Comparison of ENCODE assay signal across 8 cellular contexts in genomic region chr14:105489607-105490317, GRCh38. TPM values are rescaled to one million over a fixed set of nuclear protein-coding genes. Genes with fewer than 3 reads are reported as not detected.
DNase-seq lines count a peak whose midpoint lies in the region; ATAC-seq and TF ChIP-seq lines count a peak whose summit lies in the region.

No MANE protein-coding gene starts in this region.

- TF ChIP-seq CTCF in CD14-positive monocyte (IDR thresholded peaks at IDR 0.05), result peak; percentile 36
- TF ChIP-seq CTCF in dorsolateral prefrontal cortex (IDR thresholded peaks at IDR 0.05 in 54 of 56, conservative IDR thresholded peaks at IDR 0.05 in 2 of 56; ENCODE audit: low read depth in 1 of 56, partially characterized antibody in 56 of 56), result peak; percentile 14 to 79 (median 62)
- peak; percentile 63 for TF ChIP-seq CTCF in lower lobe of right lung (IDR thresholded peaks at IDR 0.05)

- POLR2A ChIA-PET in activated CD4-positive, alpha-beta memory T cell treated with anti-CD3 and anti-CD28 coated beads for 36 hours (lab: Charles Lee), result interaction anchor here (0.9 to 4.9 kb wide), 6 partner anchors 8 to 175 kb away, joined by 3 to 55 read pairs (median 7); partner anchors contain the start of gene PACS2

- peaks cover 21 to 30% (median 25%) of the 10 kb centered on the region in 3 donors for H3K27me3 Mint-ChIP-seq in CD14-positive monocyte (ENCODE audit: low read depth in 3 of 3)
- H3K27me3 Mint-ChIP-seq in activated CD4-positive, alpha-beta memory T cell treated with anti-CD3 and anti-CD28 coated beads for 36 hours, result no peaks in the 10 kb centered on the region

- H3K4me3 ChIP-seq in dorsolateral prefrontal cortex (peak overlapping the region; percentile 56 to 93 (median 77)), lower lobe of right lung (peak overlapping the region; percentile 83)

- H3K9me3 Mint-ChIP-seq in CD14-positive monocyte, result peaks cover 0 to 3% (median under 1%) of the 10 kb centered on the region in 7 donors
- no peaks in the 10 kb centered on the region for H3K9me3 Mint-ChIP-seq in activated CD4-positive, alpha-beta memory T cell treated with anti-CD3 and anti-CD28 coated beads for 36 hours

- H3K4me3 Mint-ChIP-seq in CD14-positive monocyte, result peak overlapping the region; percentile 80 to 90
- peak overlapping the region; percentile 80 for H3K4me3 Mint-ChIP-seq in activated CD4-positive, alpha-beta memory T cell treated with anti-CD3 and anti-CD28 coated beads for 36 hours

- H3K4me1 Mint-ChIP-seq in CD14-positive monocyte, result peaks cover 39% of the 10 kb centered on the region
- H3K4me1 Mint-ChIP-seq in activated CD4-positive, alpha-beta memory T cell treated with anti-CD3 and anti-CD28 coated beads for 36 hours (ENCODE audit: low read depth), result peaks cover 28% of the 10 kb centered on the region

- peak; percentile 84 for DNase-seq in CD14-positive monocyte (ENCODE audit: low spot score)
- peak; percentile 53 for DNase-seq in HS-5 (ENCODE audit: low read depth)
- peak; percentile 51 for DNase-seq in NCI-H82 treated with DMSO at 0.1 percent for 48 hours (lab: John Stamatoyannopoulos, UW; ENCODE audit: unreplicated experiment)
- DNase-seq in activated CD4-positive, alpha-beta memory T cell treated with anti-CD3 and anti-CD28 coated beads for 36 hours, result peak; percentile 93
- peak; percentile 60 to 87 (median 82) for DNase-seq in dorsolateral prefrontal cortex
- DNase-seq in lower lobe of right lung, result peak; percentile 89
- peak; percentile 66 to 77 (median 72) for DNase-seq in stimulated activated CD4-positive, alpha-beta T cell treated with anti-CD3 and anti-CD28 coated beads, TNF-alpha, amount 100 ng/mL, for 1 hour (ENCODE audit: low read depth in 3 of 3, low spot score in 1 of 3)

- intact Hi-C loops in CD14-positive monocyte (cut with micrococcal nuclease) (loop anchor here (1.0 to 10.0 kb wide), 9 partner anchors 8 to 737 kb away; partner anchors contain the start of genes CRIP2 (in 1 of the 2), GPR132 (in 1 of the 2), SIVA1 (in 1 of the 2) and TEX22 (in 1 of the 2)), dorsolateral prefrontal cortex (cut with DNase I) (loop anchor here (1.0 to 10.0 kb wide), 6 partner anchors 8 to 245 kb away; partner anchors contain the start of gene BTBD6 (in 1 of the 2)), lower lobe of right lung (cut with DNase I) (no loop called here)
- intact Hi-C loops in activated CD4-positive, alpha-beta memory T cell treated with anti-CD3 and anti-CD28 coated beads for 36 hours (cut with micrococcal nuclease), result loop anchor here (1.0 to 5.0 kb wide), 7 partner anchors 13 to 737 kb away; partner anchors contain the start of genes BRF1, CDCA4, GPR132 and MTA1

- H3K27ac Mint-ChIP-seq in CD14-positive monocyte, result peak overlapping the region; percentile 84 to 96 (median 92)
- peak overlapping the region; percentile 87 for H3K27ac Mint-ChIP-seq in activated CD4-positive, alpha-beta memory T cell treated with anti-CD3 and anti-CD28 coated beads for 36 hours

- peaks cover 0 to 34% (median 18%) of the 10 kb centered on the region in 45 donors for H3K27me3 ChIP-seq in dorsolateral prefrontal cortex
- H3K27me3 ChIP-seq in lower lobe of right lung (ENCODE audit: low read depth), result no peaks in the 10 kb centered on the region

- H3K27ac ChIP-seq in dorsolateral prefrontal cortex (peak overlapping the region; percentile 29 to 98 (median 93)), lower lobe of right lung (peak overlapping the region; percentile 99)

- H3K36me3 Mint-ChIP-seq in CD14-positive monocyte, result peaks cover 5 to 21% of the 10 kb centered on the region in 2 donors
- peaks cover 2% of the 10 kb centered on the region for H3K36me3 Mint-ChIP-seq in activated CD4-positive, alpha-beta memory T cell treated with anti-CD3 and anti-CD28 coated beads for 36 hours

- peaks cover 52% of the 10 kb centered on the region for H3K4me1 ChIP-seq in lower lobe of right lung

- no peaks in the 10 kb centered on the region for H3K36me3 ChIP-seq in lower lobe of right lung

- no peaks in the 10 kb centered on the region for H3K9me3 ChIP-seq in lower lobe of right lung

- CTCF ChIA-PET in activated CD4-positive, alpha-beta memory T cell treated with anti-CD3 and anti-CD28 coated beads for 36 hours (lab: Charles Lee), result interaction anchor here (0.8 to 4.5 kb wide), 21 partner anchors 8 to 197 kb away, joined by 3 to 177 read pairs (median 8); partner anchors contain the start of genes BRF1 and TEX22

- peak; percentile 16 to 37 for ATAC-seq in lower lobe of right lung
- no peak for ATAC-seq in HG03342 (IDR thresholded peaks at IDR 0.05; ENCODE audit: unreplicated experiment)

RNA-seq across cellular contexts. Expression of gene TEDC1, which starts 1.3 kb away (rescaled TPM):
- polyA plus RNA-seq in CD14-positive monocyte, result 1 to 10 TPM; 7.8 to 9.0 TPM
- 10 to 100 TPM; 40.2 to 44.8 TPM for total RNA-seq in activated CD4-positive, alpha-beta memory T cell treated with anti-CD3 and anti-CD28 coated beads for 36 hours
- 10 to 100 TPM in 118 of 120 experiments, 1 to 10 TPM in 2; 8.9 to 23.4 (median 15.6) TPM for total RNA-seq in dorsolateral prefrontal cortex
- total RNA-seq in lower lobe of right lung, result 10.6 TPM

RNA-seq across cellular contexts. Expression of gene CRIP1, which starts 3.1 kb away (rescaled TPM):
- 1,000 to 10,000 TPM; 1,032 to 2,084 TPM for polyA plus RNA-seq in CD14-positive monocyte
- total RNA-seq in activated CD4-positive, alpha-beta memory T cell treated with anti-CD3 and anti-CD28 coated beads for 36 hours, result 100 to 1,000 TPM; 390 to 397 TPM
- 10 to 100 TPM in 36 of 120 experiments, 1 to 10 TPM in 80, under 1 TPM in 1, not detected in 3; 0.64 to 75.6 (median 7.4) TPM for total RNA-seq in dorsolateral prefrontal cortex
- total RNA-seq in lower lobe of right lung, result 237 TPM

RNA-seq across cellular contexts. Expression of gene CRIP2, which starts 15.1 kb away (rescaled TPM):
- polyA plus RNA-seq in CD14-positive monocyte, result 1 to 10 TPM; 2.1 to 3.3 TPM
- total RNA-seq in activated CD4-positive, alpha-beta memory T cell treated with anti-CD3 and anti-CD28 coated beads for 36 hours, result 1 to 10 TPM; 2.7 to 2.8 TPM
- total RNA-seq in dorsolateral prefrontal cortex (100 to 1,000 TPM in 116 of 120 experiments, 10 to 100 TPM in 4; 67.0 to 225 (median 142) TPM), lower lobe of right lung (143 TPM)

RNA-seq across cellular contexts. Expression of gene TMEM121, which starts 36.6 kb away (rescaled TPM):
- under 1 TPM in 1 of 2 donors, not detected in 1; 0.11 TPM for polyA plus RNA-seq in CD14-positive monocyte
- 10 to 100 TPM in 1 of 2 experiments, 1 to 10 TPM in 1; 9.7 to 10.2 TPM for total RNA-seq in activated CD4-positive, alpha-beta memory T cell treated with anti-CD3 and anti-CD28 coated beads for 36 hours
- 10 to 100 TPM; 11.9 to 30.7 (median 19.1) TPM for total RNA-seq in dorsolateral prefrontal cortex
- total RNA-seq in lower lobe of right lung, result 3.0 TPM

Comparison
In these comparisons a context has a peak if more than half of its experiments do, and no peak if none do; other contexts are left out.
1. RNA of gene CRIP2, which starts 15.1 kb away (total RNA-seq): 143 TPM in lower lobe of right lung (single experiment) and 67.0 to 225 TPM in dorsolateral prefrontal cortex; 2.7 to 2.8 TPM in activated CD4-positive, alpha-beta memory T cell treated with anti-CD3 and anti-CD28 coated beads for 36 hours; every median in the first group is over 10 times any median in the second.
2. Peak in every context shown above with its lines, with median percentiles within 50 percentile points of each other: DNase-seq and CTCF ChIP-seq.